In genomic region chr2:119719261-119719627, GRCh38 we compare ENCODE assay signal across 28 cellular contexts.
"Had no signal": no experiment of that assay in that cellular context is flagged by ENCODE, and none has a peak within 500 bp of the region (broad histone marks: within the 10 kb centered on the region; RNA-seq: fewer than 3 reads in every experiment).

No MANE protein-coding gene starts in this region.

- H3K4me1 ChIP-seq: esophagus squamous epithelium, lower lobe of right lung, pancreas, tibial nerve, upper lobe of right lung, uterus had no signal

- H3K4me1 Mint-ChIP-seq: stimulated activated naive B cell treated with anti-CD40 and anti-IgM and Interleukin-4, amounts not matched to agents 10 μg/mL and 1 μg/mL and 100 μg/mL, for 72 hours had no signal

- H3K4me3 Mint-ChIP-seq: natural killer cell; neural crest cell; stimulated activated naive B cell treated with anti-CD40 and anti-IgM and Interleukin-4, amounts not matched to agents 10 μg/mL and 1 μg/mL and 100 μg/mL, for 72 hours; stimulated activated naive CD8-positive, alpha-beta T cell treated with anti-CD3 and anti-CD28 coated beads, Interleukin-15, Interleukin-2, amounts not matched to agents 100 ng/mL and 50 ng/mL, for 24 hours had no signal

- H3K27me3 Mint-ChIP-seq: stimulated activated naive CD8-positive, alpha-beta T cell treated with anti-CD3 and anti-CD28 coated beads, Interleukin-15, Interleukin-2, amounts not matched to agents 100 ng/mL and 50 ng/mL, for 24 hours had no signal

- ATAC-seq: heart right ventricle; left colon; pancreas; sciatic nerve; stimulated activated naive B cell treated with anti-CD40 and anti-IgM and Interleukin-4, amounts not matched to agents 10 μg/mL and 1 μg/mL and 100 μg/mL, for 72 hours; upper lobe of right lung had no signal

- H3K36me3 ChIP-seq: esophagus squamous epithelium, heart right ventricle, left ventricle myocardium inferior, lower lobe of right lung, neutrophil, pancreas, thoracic aorta, tibial nerve, upper lobe of right lung, uterus had no signal

- H3K36me3 Mint-ChIP-seq: natural killer cell had no signal

- H3K27ac Mint-ChIP-seq: natural killer cell; progenitor cell of endocrine pancreas; stimulated activated naive B cell treated with anti-CD40 and anti-IgM and Interleukin-4, amounts not matched to agents 10 μg/mL and 1 μg/mL and 100 μg/mL, for 72 hours; stimulated activated naive CD8-positive, alpha-beta T cell treated with anti-CD3 and anti-CD28 coated beads, Interleukin-15, Interleukin-2, amounts not matched to agents 100 ng/mL and 50 ng/mL, for 24 hours had no signal

- H3K4me3 ChIP-seq: coronary artery, esophagus squamous epithelium, heart right ventricle, left ventricle myocardium inferior, lower lobe of right lung, pancreas, smooth muscle cell, thoracic aorta, tibial nerve, upper lobe of right lung, uterus had no signal

- H3K9me3 Mint-ChIP-seq: natural killer cell; stimulated activated naive CD8-positive, alpha-beta T cell treated with anti-CD3 and anti-CD28 coated beads, Interleukin-15, Interleukin-2, amounts not matched to agents 100 ng/mL and 50 ng/mL, for 24 hours had no signal

- H3K27me3 ChIP-seq: esophagus squamous epithelium, heart right ventricle, neutrophil, pancreas, tibial nerve, upper lobe of right lung, uterus had no signal

- H3K27ac ChIP-seq: coronary artery, esophagus squamous epithelium, heart right ventricle, left ventricle myocardium inferior, lower lobe of right lung, neutrophil, pancreas, thoracic aorta, tibial nerve, upper lobe of right lung, uterus had no signal

- H3K9me3 ChIP-seq: esophagus squamous epithelium, heart right ventricle, left ventricle myocardium inferior, lower lobe of right lung, neutrophil, pancreas, thoracic aorta, tibial nerve, upper lobe of right lung, uterus had no signal

- DNase-seq: dermis blood vessel endothelial cell; effector memory CD4-positive, alpha-beta T cell; erythroblast; esophagus squamous epithelium; foreskin melanocyte; glutamatergic neuron; heart right ventricle; hippocampal formation; kidney glomerular epithelial cell; left colon; left ventricle myocardium inferior; lower lobe of right lung; natural killer cell; pancreas; stimulated activated CD4-positive, alpha-beta T cell treated with anti-CD3 and anti-CD28 coated beads, Interleukin-2, amount 100 ng/mL, for 24 hours; stimulated activated CD4-positive, alpha-beta T cell treated with anti-CD3 and anti-CD28 coated beads, Interleukin-4, amount 100 ng/mL, for 24 hours; stimulated activated naive B cell treated with anti-CD40 and anti-IgM and Interleukin-4, amounts not matched to agents 10 μg/mL and 1 μg/mL and 100 μg/mL, for 72 hours; upper lobe of right lung; uterus had no signal
